12 cellular contexts compared by ENCODE assay signal in genomic region chr16:87226926-87227650, GRCh38.
DNase-seq lines count a peak whose midpoint lies in the region; ATAC-seq and TF ChIP-seq lines count a peak whose summit lies in the region.
"Had no signal": no experiment of that assay in that cellular context is flagged by ENCODE, and none has a peak within 500 bp of the region (broad histone marks: within the 10 kb centered on the region; RNA-seq: fewer than 3 reads in every experiment).

No MANE protein-coding gene starts in this region.

- peaks cover 0 to 3% (median 2%) of the 10 kb centered on the region in 4 donors for H3K9me3 ChIP-seq in stomach

- intact Hi-C loops in stomach (cut with DNase I; ENCODE audit: low total_unique reads), result no loop called here

- H3K36me3 ChIP-seq in GM23338 (ENCODE audit: insufficient read depth), result no peaks in the 10 kb centered on the region
- H3K36me3 ChIP-seq in stomach, result no peaks in the 10 kb centered on the region

- 60 to 72% (median 63%) methylated on average over 11 of the region's 11 CpGs for WGBS in stomach, 5 donors

- no peak for DNase-seq in GM23338 (ENCODE audit: low spot score)
- DNase-seq in choroid plexus epithelial cell (ENCODE audit: low read depth), result peak; percentile 90
- DNase-seq in hepatic stellate cell (ENCODE audit: low spot score), result peak; percentile 95
- DNase-seq in stomach, result no peak
- no peak for DNase-seq in NCI-H187 (lab: John Stamatoyannopoulos, UW)
- no peak for DNase-seq in NCI-H1436 treated with DMSO at 0.1 percent for 48 hours (lab: John Stamatoyannopoulos, UW)
- DNase-seq: CD4-positive, CD25-positive, alpha-beta regulatory T cell; SHP77; stimulated activated CD4-positive, alpha-beta T cell treated with anti-CD3 and anti-CD28 coated beads, Interleukin-15, amount 100 ng/mL, for 24 hours had no signal

- no peaks in the 10 kb centered on the region for H3K27me3 ChIP-seq in GM23338 (ENCODE audit: insufficient read depth)
- no peaks in the 10 kb centered on the region for H3K27me3 ChIP-seq in stomach

- H3K79me2 ChIP-seq in GM23338 (replicated peaks; ENCODE audit: insufficient read depth), result no peaks in the 10 kb centered on the region

- peaks cover 7% of the 10 kb centered on the region for H3K9me2 ChIP-seq in GM23338 (ENCODE audit: insufficient read depth)

- H3K27ac ChIP-seq in GM23338 (ENCODE audit: low read depth) (no peak overlapping the region), stomach (peak overlapping the region in 4 of 5 donors; percentile 54 to 73 (median 64))
- H3K27ac ChIP-seq: foreskin keratinocyte had no signal

- peak overlapping the region; percentile 74 for H2AFZ ChIP-seq in GM23338

- TF ChIP-seq POLR2A in stomach (IDR thresholded peaks at IDR 0.05), result no peak

- no peak overlapping the region for H3K4me3 Mint-ChIP-seq in GM23338
- H3K4me3 Mint-ChIP-seq: CD4-positive, CD25-positive, alpha-beta regulatory T cell had no signal

- no peak overlapping the region for H3K4me2 ChIP-seq in GM23338

- H3K4me3 ChIP-seq in GM23338, result no peak overlapping the region
- H3K4me3 ChIP-seq in choroid plexus epithelial cell (ENCODE audit: low read depth, low read length), result no peak overlapping the region
- H3K4me3 ChIP-seq in stomach, result no peak overlapping the region

- no peaks in the 10 kb centered on the region for H4K20me1 ChIP-seq in GM23338 (replicated peaks; ENCODE audit: insufficient read depth)

- H3K4me1 ChIP-seq in GM23338 (ENCODE audit: insufficient read depth), result 0 out of 2 replicates have a peak, but pooled peaks cover 6% of the 10 kb centered on the region
- H3K4me1 ChIP-seq in stomach, result no peaks in the 10 kb centered on the region
- H3K4me1 ChIP-seq: foreskin keratinocyte had no signal

- no peaks in the 10 kb centered on the region for H3F3A ChIP-seq in GM23338 (replicated peaks; ENCODE audit: low read depth)

- H3K27me3 Mint-ChIP-seq in GM23338 (ENCODE audit: insufficient read depth, low read depth, poor library complexity), result no peaks in the 10 kb centered on the region

- H3K36me3 Mint-ChIP-seq in GM23338 (ENCODE audit: low read depth), result no peaks in the 10 kb centered on the region
- H3K36me3 Mint-ChIP-seq: CD4-positive, CD25-positive, alpha-beta regulatory T cell had no signal

- ATAC-seq in GM23338 (no peak; the same call in 2 of the 3 replicates), HG02623 (IDR thresholded peaks at IDR 0.05; ENCODE audit: unreplicated experiment) (no peak), HG03520 (IDR thresholded peaks at IDR 0.05; ENCODE audit: unreplicated experiment) (no peak)
- ATAC-seq: foreskin keratinocyte had no signal

- no peak overlapping the region for H3K27ac Mint-ChIP-seq in GM23338
- H3K27ac Mint-ChIP-seq: CD4-positive, CD25-positive, alpha-beta regulatory T cell had no signal

- no peak for TF ChIP-seq EP300 in stomach (IDR thresholded peaks at IDR 0.05)

- peaks cover 2% of the 10 kb centered on the region; the same call in 2 of the 3 replicates for H3K4me1 Mint-ChIP-seq in GM23338

- peaks cover 2% of the 10 kb centered on the region; the same call in 1 of the 3 replicates for H3K9me3 Mint-ChIP-seq in GM23338
- H3K9me3 Mint-ChIP-seq: CD4-positive, CD25-positive, alpha-beta regulatory T cell had no signal

- TF ChIP-seq CTCF in GM23338 (conservative IDR thresholded peaks at IDR 0.05; ENCODE audit: low read depth in 2 of 2) (no peak), choroid plexus epithelial cell (conservative IDR thresholded peaks at IDR 0.05; ENCODE audit: low read depth, low read length) (no peak), stomach (IDR thresholded peaks at IDR 0.05) (no peak)

TF ChIP-seq in GM23338, 12 proteins besides CTCF, POLR2A, EP300 and RAD21 (continues in another document):
- no peak for TF ChIP-seq EZH2phosphoT487 (IDR thresholded peaks at IDR 0.05; ENCODE audit: unreplicated experiment)
- no peak for TF ChIP-seq NANOG (IDR thresholded peaks at IDR 0.05; ENCODE audit: borderline replicate concordance)
- no peak for TF ChIP-seq ZNF114 (CRISPR knock-in tag; IDR thresholded peaks at IDR 0.05)
- no peak for TF ChIP-seq ETS1 (IDR thresholded peaks at IDR 0.05)
- TF ChIP-seq STAT1 (IDR thresholded peaks at IDR 0.05; ENCODE audit: unreplicated experiment), result no peak
- no peak for TF ChIP-seq JUNB (IDR thresholded peaks at IDR 0.05; ENCODE audit: unreplicated experiment)
- no peak for TF ChIP-seq CREB1 (CRISPR knock-in tag; IDR thresholded peaks at IDR 0.05; ENCODE audit: low read depth)
- TF ChIP-seq ZNF462 (CRISPR knock-in tag; IDR thresholded peaks at IDR 0.05), result no peak
- no peak for TF ChIP-seq EZH2 (IDR thresholded peaks at IDR 0.05; ENCODE audit: low read depth, unreplicated experiment)

Comparison
In these comparisons a context has a peak if more than half of its experiments do, and no peak if none do; other contexts are left out.
1. DNase-seq: peak in choroid plexus epithelial cell (single experiment) and hepatic stellate cell (single experiment); none in GM23338 (single experiment), stomach (single experiment), NCI-H187 (0 of 2) and NCI-H1436 treated with DMSO at 0.1 percent for 48 hours (single experiment).